ENCODE assay signal across 40 cellular contexts in genomic region chrX:133533249-133533648, GRCh38.
"Had no signal": no experiment of that assay in that cellular context is flagged by ENCODE, and none has a peak within 500 bp of the region (broad histone marks: within the 10 kb centered on the region; RNA-seq: fewer than 3 reads in every experiment).

No MANE protein-coding gene starts in this region.

- H3K27me3 ChIP-seq: adrenal gland, ascending aorta, body of pancreas, brain microvascular endothelial cell, cardiac muscle cell had no signal

- H3K27ac Mint-ChIP-seq: activated naive CD4-positive, alpha-beta T cell treated with anti-CD3 and anti-CD28 coated beads for 36 hours; activated naive CD4-positive, alpha-beta T cell treated with anti-CD3 and anti-CD28 coated beads, Interleukin-2, amount 10 ng/mL, durations not matched to agents 7 days and 5 days; activated naive CD4-positive, alpha-beta T cell treated with anti-CD3 and anti-CD28 coated beads, Interleukin-2, amount 50 U/mL, for 24 hours; activated naive CD8-positive, alpha-beta T cell; activated naive CD8-positive, alpha-beta T cell treated with anti-CD3 and anti-CD28 coated beads for 36 hours; activated naive CD8-positive, alpha-beta T cell treated with anti-CD3 and anti-CD28 coated beads, Interleukin-2, amount 10 ng/mL, durations not matched to agents 7 days and 5 days; activated naive CD8-positive, alpha-beta T cell treated with anti-CD3 and anti-CD28 coated beads, Interleukin-2, amount 50 U/mL, for 24 hours; activated T-cell treated with anti-CD3 and anti-CD28 coated beads, Interleukin-2, amount 50 U/mL, for 24 hours; activated T-cell treated with anti-CD3 and anti-CD28 coated beads, Interleukin-2, amount 50 U/mL, for 72 hours; activated T-helper 1 cell treated with anti-CD3 and anti-CD28 coated beads, Interleukin-12 subunit alpha, Interleukin-12 subunit beta, Interleukin-2, Interleukin-4 antibody, amounts not matched to agents 30 ng/mL and 10 ng/mL and 1 ng/mL, durations not matched to agents 14 hours and 24 hours and 36 hours; activated T-helper 17 cell treated with anti-CD3 and anti-CD28 coated beads, Interleukin-2, amount 50 U/mL, for 72 hours; activated T-helper 2 cell treated with anti-CD3 and anti-CD28 coated beads, Interferon-gamma antibody, Interleukin-2, Interleukin-4, amounts not matched to agents 10 μg/mL and 5 μg/mL and 100 μg/mL, durations not matched to agents 14 hours and 24 hours and 36 hours; brain had no signal

- ATAC-seq: activated naive CD4-positive, alpha-beta T cell treated with anti-CD3 and anti-CD28 coated beads, Interleukin-2, amount 50 U/mL, for 72 hours; activated naive CD8-positive, alpha-beta T cell treated with anti-CD3 and anti-CD28 coated beads, Interleukin-2, amount 50 U/mL, for 24 hours; activated T-cell treated with anti-CD3 and anti-CD28 coated beads, Interleukin-2, amount 50 U/mL, for 4 hours; activated T-cell treated with anti-CD3 and anti-CD28 coated beads, Interleukin-2, amount 50 U/mL, for 72 hours; activated T-helper 17 cell treated with anti-CD3 and anti-CD28 coated beads, Interleukin-2, amount 50 U/mL, for 72 hours; body of pancreas had no signal

- H3K36me3 ChIP-seq: adrenal gland, ascending aorta, brain microvascular endothelial cell, breast epithelium, cardiac muscle cell had no signal

- DNase-seq: activated effector memory CD4-positive, alpha-beta T cell treated with anti-CD3 and anti-CD28 coated beads, Interleukin-2, amount 50 U/mL, for 16 hours; activated effector memory CD4-positive, alpha-beta T cell treated with Interleukin-2 at 50 U/mL for 16 hours; activated gamma-delta T cell; activated gamma-delta T cell treated with Interleukin-2 at 50 U/mL for 16 hours; activated naive CD4-positive, alpha-beta T cell; activated naive CD4-positive, alpha-beta T cell treated with anti-CD3 and anti-CD28 coated beads for 36 hours; activated naive CD4-positive, alpha-beta T cell treated with anti-CD3 and anti-CD28 coated beads, Interleukin-2, amount 10 ng/mL, durations not matched to agents 7 days and 5 days; activated naive CD4-positive, alpha-beta T cell treated with anti-CD3 and anti-CD28 coated beads, Interleukin-2, amount 50 U/mL, for 16 hours; activated naive CD4-positive, alpha-beta T cell treated with Interleukin-2 at 50 U/mL for 16 hours; activated naive CD8-positive, alpha-beta T cell treated with anti-CD3 and anti-CD28 coated beads for 36 hours; activated naive CD8-positive, alpha-beta T cell treated with anti-CD3 and anti-CD28 coated beads, Interleukin-2, amount 10 ng/mL, durations not matched to agents 7 days and 5 days; activated naive CD8-positive, alpha-beta T cell treated with anti-CD3 and anti-CD28 coated beads, Interleukin-2, amount 50 U/mL, for 24 hours; activated T-cell treated with anti-CD3 and anti-CD28 coated beads, Interleukin-2, amount 50 U/mL, for 1 hour; activated T-cell treated with anti-CD3 and anti-CD28 coated beads, Interleukin-2, amount 50 U/mL, for 24 hours; activated T-cell treated with anti-CD3 and anti-CD28 coated beads, Interleukin-2, amount 50 U/mL, for 4 hours; activated T-cell treated with anti-CD3 and anti-CD28 coated beads, Interleukin-2, amount 50 U/mL, for 48 hours; activated T-cell treated with anti-CD3 and anti-CD28 coated beads, Interleukin-2, amount 50 U/mL, for 72 hours; adrenal gland; amniotic stem cell; amygdala; anterior cingulate cortex; aorta; body of pancreas; brain microvascular endothelial cell; caudate nucleus; central memory CD4-positive, alpha-beta T cell; cerebellar nuclear complex had no signal

- H3K36me3 Mint-ChIP-seq: activated naive CD4-positive, alpha-beta T cell treated with anti-CD3 and anti-CD28 coated beads, Interleukin-2, amount 10 ng/mL, durations not matched to agents 7 days and 5 days; activated naive CD4-positive, alpha-beta T cell treated with anti-CD3 and anti-CD28 coated beads, Interleukin-2, amount 50 U/mL, for 24 hours; activated naive CD4-positive, alpha-beta T cell treated with anti-CD3 and anti-CD28 coated beads, Interleukin-2, amount 50 U/mL, for 72 hours; activated naive CD8-positive, alpha-beta T cell; activated naive CD8-positive, alpha-beta T cell treated with anti-CD3 and anti-CD28 coated beads for 36 hours; activated naive CD8-positive, alpha-beta T cell treated with anti-CD3 and anti-CD28 coated beads, Interleukin-2, amount 10 ng/mL, durations not matched to agents 7 days and 5 days had no signal

- H3K4me1 ChIP-seq: adrenal gland, ascending aorta, body of pancreas, breast epithelium had no signal

- H3K4me1 Mint-ChIP-seq: activated naive CD4-positive, alpha-beta T cell treated with anti-CD3 and anti-CD28 coated beads, Interleukin-2, amount 10 ng/mL, durations not matched to agents 7 days and 5 days; activated naive CD4-positive, alpha-beta T cell treated with anti-CD3 and anti-CD28 coated beads, Interleukin-2, amount 50 U/mL, for 24 hours; activated naive CD8-positive, alpha-beta T cell treated with anti-CD3 and anti-CD28 coated beads for 36 hours; activated naive CD8-positive, alpha-beta T cell treated with anti-CD3 and anti-CD28 coated beads, Interleukin-2, amount 10 ng/mL, durations not matched to agents 7 days and 5 days; activated naive CD8-positive, alpha-beta T cell treated with anti-CD3 and anti-CD28 coated beads, Interleukin-2, amount 50 U/mL, for 24 hours; activated T-helper 17 cell treated with anti-CD3 and anti-CD28 coated beads, Interleukin-2, amount 50 U/mL, for 72 hours; central memory CD8-positive, alpha-beta T cell had no signal

- H3K9me3 Mint-ChIP-seq: activated naive CD4-positive, alpha-beta T cell treated with anti-CD3 and anti-CD28 coated beads for 36 hours; activated naive CD4-positive, alpha-beta T cell treated with anti-CD3 and anti-CD28 coated beads, Interleukin-2, amount 10 ng/mL, durations not matched to agents 7 days and 5 days; activated naive CD4-positive, alpha-beta T cell treated with anti-CD3 and anti-CD28 coated beads, Interleukin-2, amount 50 U/mL, for 24 hours; activated naive CD4-positive, alpha-beta T cell treated with anti-CD3 and anti-CD28 coated beads, Interleukin-2, amount 50 U/mL, for 72 hours; activated naive CD8-positive, alpha-beta T cell treated with anti-CD3 and anti-CD28 coated beads for 36 hours; activated naive CD8-positive, alpha-beta T cell treated with anti-CD3 and anti-CD28 coated beads, Interleukin-2, amount 10 ng/mL, durations not matched to agents 7 days and 5 days; activated naive CD8-positive, alpha-beta T cell treated with anti-CD3 and anti-CD28 coated beads, Interleukin-2, amount 50 U/mL, for 24 hours; activated T-cell treated with anti-CD3 and anti-CD28 coated beads, Interleukin-2, amount 50 U/mL, for 24 hours; activated T-cell treated with anti-CD3 and anti-CD28 coated beads, Interleukin-2, amount 50 U/mL, for 4 hours; activated T-cell treated with anti-CD3 and anti-CD28 coated beads, Interleukin-2, amount 50 U/mL, for 72 hours; activated T-helper 1 cell treated with anti-CD3 and anti-CD28 coated beads, Interleukin-12 subunit alpha, Interleukin-12 subunit beta, Interleukin-2, Interleukin-4 antibody, amounts not matched to agents 30 ng/mL and 10 ng/mL and 1 ng/mL, durations not matched to agents 14 hours and 24 hours and 36 hours; activated T-helper 17 cell treated with anti-CD3 and anti-CD28 coated beads, Interleukin-2, amount 50 U/mL, for 72 hours; activated T-helper 2 cell treated with anti-CD3 and anti-CD28 coated beads, Interferon-gamma antibody, Interleukin-2, Interleukin-4, amounts not matched to agents 10 μg/mL and 5 μg/mL and 100 μg/mL, durations not matched to agents 14 hours and 24 hours and 36 hours; brain; central memory CD8-positive, alpha-beta T cell had no signal

- H3K27ac ChIP-seq: adrenal gland, ascending aorta, body of pancreas, brain microvascular endothelial cell, breast epithelium, cardiac muscle cell had no signal

- H3K9me3 ChIP-seq: adrenal gland, ascending aorta, body of pancreas, breast epithelium had no signal

- H3K4me3 Mint-ChIP-seq: activated naive CD4-positive, alpha-beta T cell treated with anti-CD3 and anti-CD28 coated beads for 36 hours; activated naive CD4-positive, alpha-beta T cell treated with anti-CD3 and anti-CD28 coated beads, Interleukin-2, amount 10 ng/mL, durations not matched to agents 7 days and 5 days; activated naive CD4-positive, alpha-beta T cell treated with anti-CD3 and anti-CD28 coated beads, Interleukin-2, amount 50 U/mL, for 24 hours; activated naive CD8-positive, alpha-beta T cell; activated naive CD8-positive, alpha-beta T cell treated with anti-CD3 and anti-CD28 coated beads for 36 hours; activated naive CD8-positive, alpha-beta T cell treated with anti-CD3 and anti-CD28 coated beads, Interleukin-2, amount 10 ng/mL, durations not matched to agents 7 days and 5 days; activated naive CD8-positive, alpha-beta T cell treated with anti-CD3 and anti-CD28 coated beads, Interleukin-2, amount 50 U/mL, for 24 hours; activated T-cell treated with anti-CD3 and anti-CD28 coated beads, Interleukin-2, amount 50 U/mL, for 24 hours; activated T-cell treated with anti-CD3 and anti-CD28 coated beads, Interleukin-2, amount 50 U/mL, for 4 hours; activated T-cell treated with anti-CD3 and anti-CD28 coated beads, Interleukin-2, amount 50 U/mL, for 72 hours; activated T-helper 1 cell treated with anti-CD3 and anti-CD28 coated beads, Interleukin-12 subunit alpha, Interleukin-12 subunit beta, Interleukin-2, Interleukin-4 antibody, amounts not matched to agents 30 ng/mL and 10 ng/mL and 1 ng/mL, durations not matched to agents 14 hours and 24 hours and 36 hours; activated T-helper 17 cell treated with anti-CD3 and anti-CD28 coated beads, Interleukin-2, amount 50 U/mL, for 72 hours; brain; central memory CD8-positive, alpha-beta T cell had no signal

- H3K27me3 Mint-ChIP-seq: activated naive CD4-positive, alpha-beta T cell treated with anti-CD3 and anti-CD28 coated beads, Interleukin-2, amount 50 U/mL, for 24 hours; activated naive CD8-positive, alpha-beta T cell; activated naive CD8-positive, alpha-beta T cell treated with anti-CD3 and anti-CD28 coated beads for 36 hours; activated naive CD8-positive, alpha-beta T cell treated with anti-CD3 and anti-CD28 coated beads, Interleukin-2, amount 10 ng/mL, durations not matched to agents 7 days and 5 days; activated naive CD8-positive, alpha-beta T cell treated with anti-CD3 and anti-CD28 coated beads, Interleukin-2, amount 50 U/mL, for 24 hours; activated T-helper 17 cell treated with anti-CD3 and anti-CD28 coated beads, Interleukin-2, amount 50 U/mL, for 72 hours; brain; central memory CD8-positive, alpha-beta T cell had no signal

- H3K4me3 ChIP-seq: adrenal gland, ascending aorta, body of pancreas, breast epithelium, cardiac muscle cell had no signal

- FAIRE-seq: astrocyte, bronchial epithelial cell had no signal
